In the genomic region with DNA sequence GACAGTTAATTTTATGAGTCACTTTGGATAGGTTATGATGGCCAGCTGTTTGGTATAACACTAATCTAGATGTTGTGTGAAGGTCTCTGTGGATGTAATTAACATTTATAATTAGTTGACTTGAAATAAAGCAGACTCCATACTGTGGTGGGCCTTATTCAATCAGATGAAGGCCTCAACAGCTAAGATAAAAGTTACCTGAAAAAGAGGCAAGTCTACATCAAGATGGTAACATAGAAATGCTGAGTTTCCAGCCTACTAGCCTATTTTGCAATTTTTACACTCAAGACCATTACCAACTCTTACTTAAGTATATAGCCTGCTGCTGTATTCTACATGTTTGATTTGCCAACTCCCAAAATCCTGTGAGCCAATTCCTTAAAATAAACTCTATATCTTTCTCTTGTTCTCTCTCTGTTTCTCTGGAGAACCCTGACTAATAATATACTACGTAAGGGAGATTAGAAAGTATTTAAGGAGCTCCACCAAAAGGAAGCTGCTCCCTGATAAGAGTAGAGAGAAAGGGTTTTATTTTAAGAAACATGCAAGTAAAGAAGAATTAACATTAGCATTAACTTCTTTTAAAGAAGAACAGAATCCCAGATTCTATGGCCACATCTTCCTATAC, we compare ENCODE assay signal across 25 cellular contexts. TPM values are rescaled to one million over a fixed set of nuclear protein-coding genes. Genes with fewer than 3 reads are reported as not detected.
DNase-seq lines count a peak whose midpoint lies in the region; ATAC-seq, FAIRE-seq and TF ChIP-seq lines count a peak whose summit lies in the region.
"Had no signal": no experiment of that assay in that cellular context is flagged by ENCODE, and none has a peak within 500 bp of the region (broad histone marks: within the 10 kb centered on the region; RNA-seq: fewer than 3 reads in every experiment).

No MANE protein-coding gene starts in this region.

- H3K4me1 ChIP-seq in thoracic aorta (ENCODE audit: control insufficient read depth in 1 of 2, low read depth in 2 of 2) (peaks cover 38 to 58% of the 10 kb centered on the region in 2 donors), pancreas (peaks cover 0 to 3% (median 0%) of the 10 kb centered on the region in 3 donors)
- H3K4me1 ChIP-seq: Caco-2 had no signal

- H3K27ac ChIP-seq in thoracic aorta (peak overlapping the region; percentile 2 to 69), pancreas (no peak overlapping the region)
- H3K27ac ChIP-seq: KMS-11 had no signal

- H3K4me3 ChIP-seq in cardiac fibroblast (replicated peaks in 1 of 2; ENCODE audit: low read depth in 2 of 2, low read length in 2 of 2) (no peak overlapping the region), thoracic aorta (no peak overlapping the region), pancreas (no peak overlapping the region), lower leg skin (ENCODE audit: low read depth, poor library complexity, severe bottlenecking) (no peak overlapping the region)
- H3K4me3 ChIP-seq: mucosa of descending colon had no signal

- no peak overlapping the region for H3K4me3 Mint-ChIP-seq in progenitor cell of endocrine pancreas (ENCODE audit: low read depth)
- H3K4me3 Mint-ChIP-seq: activated naive CD8-positive, alpha-beta T cell treated with anti-CD3 and anti-CD28 coated beads, Interleukin-2, amount 50 U/mL, for 24 hours; activated T-helper 1 cell treated with anti-CD3 and anti-CD28 coated beads, Interleukin-12 subunit alpha, Interleukin-12 subunit beta, Interleukin-2, Interleukin-4 antibody, amounts not matched to agents 30 ng/mL and 10 ng/mL and 1 ng/mL, durations not matched to agents 14 hours and 24 hours and 36 hours; B cell; effector memory CD8-positive, alpha-beta T cell; stimulated activated naive CD8-positive, alpha-beta T cell treated with anti-CD3 and anti-CD28 coated beads, Interleukin-15, amount 100 ng/mL, for 72 hours; T-helper 1 cell treated with Interleukin-12 subunit alpha and Interleukin-12 subunit beta and Interleukin-4 antibody, amounts not matched to agents 30 μg/mL and 1 μg/mL, for 36 hours had no signal

- no peak for FAIRE-seq in pancreas (lab: Jason Lieb, UNC)
- FAIRE-seq: urothelium cell line had no signal

- DNase-seq in SK-N-DZ (ENCODE audit: low spot score) (peak; percentile 15), cardiac fibroblast (ENCODE audit: low read depth in 2 of 2) (peak; percentile 68 to 96), iris pigment epithelial cell (ENCODE audit: low read depth) (peak; percentile 35), thoracic aorta (ENCODE audit: low spot score) (no peak), pancreas (no peak), progenitor cell of endocrine pancreas (ENCODE audit: low spot score, unreplicated experiment) (no peak), lower leg skin (ENCODE audit: low spot score in 2 of 2) (no peak)
- DNase-seq: activated naive CD8-positive, alpha-beta T cell treated with anti-CD3 and anti-CD28 coated beads, Interleukin-2, amount 50 U/mL, for 24 hours; Caco-2; effector memory CD8-positive, alpha-beta T cell; EL; H7; hypothalamus; mucosa of descending colon; NCI-H1105; NCI-H2081 treated with DMSO at 0.1 percent for 48 hours; NCI-H524 treated with DMSO at 0.1 percent for 48 hours; SHP77; stimulated activated CD4-positive, alpha-beta T cell treated with anti-CD3 and anti-CD28 coated beads, Interleukin-1b, Interleukin-23, amount 100 ng/mL, for 48 hours; stimulated activated naive CD8-positive, alpha-beta T cell treated with anti-CD3 and anti-CD28 coated beads, Interleukin-15, amount 100 ng/mL, for 72 hours had no signal

- H3K4me1 Mint-ChIP-seq in progenitor cell of endocrine pancreas (ENCODE audit: low read depth): peaks cover 2% of the 10 kb centered on the region
- H3K4me1 Mint-ChIP-seq: B cell had no signal

- no peak for ATAC-seq in thoracic aorta (ENCODE audit: insufficient number of reproducible peaks, low FRiP score, low read depth)
- no peak for ATAC-seq in pancreas
- ATAC-seq: activated naive CD8-positive, alpha-beta T cell treated with anti-CD3 and anti-CD28 coated beads, Interleukin-2, amount 50 U/mL, for 24 hours; effector memory CD8-positive, alpha-beta T cell; mucosa of descending colon; stimulated activated naive CD8-positive, alpha-beta T cell treated with anti-CD3 and anti-CD28 coated beads, Interleukin-15, amount 100 ng/mL, for 72 hours had no signal

- H3K27me3 ChIP-seq in thoracic aorta (replicated peaks; ENCODE audit: insufficient read depth): no peaks in the 10 kb centered on the region
- H3K27me3 ChIP-seq in pancreas: no peaks in the 10 kb centered on the region

- H3K27ac Mint-ChIP-seq in progenitor cell of endocrine pancreas: no peak overlapping the region
- H3K27ac Mint-ChIP-seq: activated naive CD8-positive, alpha-beta T cell treated with anti-CD3 and anti-CD28 coated beads, Interleukin-2, amount 50 U/mL, for 24 hours; activated T-helper 1 cell treated with anti-CD3 and anti-CD28 coated beads, Interleukin-12 subunit alpha, Interleukin-12 subunit beta, Interleukin-2, Interleukin-4 antibody, amounts not matched to agents 30 ng/mL and 10 ng/mL and 1 ng/mL, durations not matched to agents 14 hours and 24 hours and 36 hours; B cell; effector memory CD8-positive, alpha-beta T cell; stimulated activated naive CD8-positive, alpha-beta T cell treated with anti-CD3 and anti-CD28 coated beads, Interleukin-15, amount 100 ng/mL, for 72 hours; T-helper 1 cell treated with Interleukin-12 subunit alpha and Interleukin-12 subunit beta and Interleukin-4 antibody, amounts not matched to agents 30 μg/mL and 1 μg/mL, for 36 hours had no signal

- H3K9me3 ChIP-seq in thoracic aorta (no peaks in the 10 kb centered on the region), pancreas (no peaks in the 10 kb centered on the region)
- H3K9me3 ChIP-seq: Caco-2, mucosa of descending colon had no signal

- no peaks in the 10 kb centered on the region for H3K36me3 ChIP-seq in thoracic aorta
- no peaks in the 10 kb centered on the region for H3K36me3 ChIP-seq in pancreas

- H3K9me3 Mint-ChIP-seq in progenitor cell of endocrine pancreas (ENCODE audit: low read depth): peaks cover 2% of the 10 kb centered on the region
- H3K9me3 Mint-ChIP-seq: effector memory CD8-positive, alpha-beta T cell had no signal

- WGBS in pancreas, 2 donors: 63 to 84% methylated on average over 1 of the region's 1 CpG
- 51 to 52% methylated on average over 1 of the region's 1 CpG for WGBS in lower leg skin, 2 donors

- no peaks in the 10 kb centered on the region for H3K27me3 Mint-ChIP-seq in progenitor cell of endocrine pancreas
- H3K27me3 Mint-ChIP-seq: activated naive CD8-positive, alpha-beta T cell treated with anti-CD3 and anti-CD28 coated beads, Interleukin-2, amount 50 U/mL, for 24 hours; B cell; effector memory CD8-positive, alpha-beta T cell; stimulated activated naive CD8-positive, alpha-beta T cell treated with anti-CD3 and anti-CD28 coated beads, Interleukin-15, amount 100 ng/mL, for 72 hours had no signal

- TF ChIP-seq CTCF in cardiac fibroblast (IDR thresholded peaks at IDR 0.05; ENCODE audit: low read depth, low read length) (no peak), thoracic aorta (IDR thresholded peaks at IDR 0.05) (no peak), pancreas (IDR thresholded peaks at IDR 0.05) (no peak), progenitor cell of endocrine pancreas (IDR thresholded peaks at IDR 0.05; ENCODE audit: unreplicated experiment) (no peak), lower leg skin (IDR thresholded peaks at IDR 0.05) (no peak)

- H3K36me3 Mint-ChIP-seq in progenitor cell of endocrine pancreas (ENCODE audit: insufficient read depth): peaks cover 8% of the 10 kb centered on the region

- intact Hi-C loops in pancreas (cut with DNase I): no loop called here
- intact Hi-C loops in lower leg skin (cut with DNase I; ENCODE audit: low total_unique reads): no loop called here

- TF ChIP-seq POLR2A in lower leg skin (IDR thresholded peaks at IDR 0.05): no peak

RNA-seq across cellular contexts. Expression of a gene that starts 42.7 kb away (rescaled TPM):
- polyA plus RNA-seq in SK-N-DZ (2014; cell fraction: cytosol; rRNA removed): 1.9 and 2.8 TPM in 2 replicates
- polyA plus RNA-seq in SK-N-DZ (2014; cell fraction: nucleus; rRNA removed): 1.5 and 2.9 TPM in 2 replicates
- total RNA-seq in thoracic aorta (10 to 100 TPM; 10.6 to 14.5 TPM), pancreas (1 to 10 TPM; 1.5 to 4.8 (median 2.1) TPM), progenitor cell of endocrine pancreas (6.1 and 6.6 TPM in 2 replicates), lower leg skin (10 to 100 TPM in 1 of 4 donors, 1 to 10 TPM in 3; 7.7 to 11.2 (median 8.7) TPM)
- 1 to 10 TPM; 2.7 to 3.3 TPM for polyA plus RNA-seq in pancreas

Comparison
In these comparisons a context has a peak if more than half of its experiments do, and no peak if none do; other contexts are left out.
1. DNase-seq: peak in SK-N-DZ (single experiment), cardiac fibroblast (2 of 2) and iris pigment epithelial cell (single experiment); none in thoracic aorta (single experiment), pancreas (0 of 6), progenitor cell of endocrine pancreas (single experiment) and lower leg skin (0 of 2).
2. H3K27ac ChIP-seq: peak in thoracic aorta (2 of 2); none in pancreas (0 of 4).